21 cellular contexts compared by ENCODE assay signal in genomic region chr15:85307687-85308045, GRCh38.
"Had no signal": no experiment of that assay in that cellular context is flagged by ENCODE, and none has a peak within 500 bp of the region (broad histone marks: within the 10 kb centered on the region; RNA-seq: fewer than 3 reads in every experiment).

No MANE protein-coding gene starts in this region.

- H3K27ac ChIP-seq: coronary artery, ovary, transverse colon, VCaP had no signal

- H3K4me3 Mint-ChIP-seq: activated CD4-positive, alpha-beta T cell treated with anti-CD3 and anti-CD28 coated beads, Interleukin-2, amount 10 ng/mL, durations not matched to agents 7 days and 5 days; activated CD8-positive, alpha-beta memory T cell treated with anti-CD3 and anti-CD28 coated beads, Interleukin-2, amount 10 ng/mL, durations not matched to agents 7 days and 5 days; activated CD8-positive, alpha-beta T cell treated with anti-CD3 and anti-CD28 coated beads for 36 hours; activated naive CD8-positive, alpha-beta T cell treated with anti-CD3 and anti-CD28 coated beads, Interleukin-2, amount 50 U/mL, for 24 hours; activated T-helper 1 cell treated with anti-CD3 and anti-CD28 coated beads, Interleukin-12 subunit alpha, Interleukin-12 subunit beta, Interleukin-2, Interleukin-4 antibody, amounts not matched to agents 30 ng/mL and 10 ng/mL and 1 ng/mL, durations not matched to agents 14 hours and 24 hours and 36 hours; immature natural killer cell; mesothelial cell of epicardium; natural killer cell; T-cell had no signal

- H3K4me3 ChIP-seq: coronary artery, ovary, transverse colon had no signal

- H3K27ac Mint-ChIP-seq: activated CD8-positive, alpha-beta memory T cell treated with anti-CD3 and anti-CD28 coated beads, Interleukin-2, amount 10 ng/mL, durations not matched to agents 7 days and 5 days; activated CD8-positive, alpha-beta T cell treated with anti-CD3 and anti-CD28 coated beads for 36 hours; activated naive CD8-positive, alpha-beta T cell treated with anti-CD3 and anti-CD28 coated beads, Interleukin-2, amount 50 U/mL, for 24 hours; activated T-helper 1 cell treated with anti-CD3 and anti-CD28 coated beads, Interleukin-12 subunit alpha, Interleukin-12 subunit beta, Interleukin-2, Interleukin-4 antibody, amounts not matched to agents 30 ng/mL and 10 ng/mL and 1 ng/mL, durations not matched to agents 14 hours and 24 hours and 36 hours; immature natural killer cell; mesothelial cell of epicardium; natural killer cell; T-cell had no signal

- H3K4me1 ChIP-seq: transverse colon had no signal

- H3K27me3 Mint-ChIP-seq: activated CD8-positive, alpha-beta memory T cell treated with anti-CD3 and anti-CD28 coated beads, Interleukin-2, amount 10 ng/mL, durations not matched to agents 7 days and 5 days; activated CD8-positive, alpha-beta T cell treated with anti-CD3 and anti-CD28 coated beads for 36 hours; activated naive CD8-positive, alpha-beta T cell treated with anti-CD3 and anti-CD28 coated beads, Interleukin-2, amount 50 U/mL, for 24 hours; T-cell had no signal

- H3K4me1 Mint-ChIP-seq: immature natural killer cell, mesothelial cell of epicardium, natural killer cell had no signal

- DNase-seq: activated CD4-positive, alpha-beta T cell treated with anti-CD3 and anti-CD28 coated beads, Interleukin-2, amount 10 ng/mL, durations not matched to agents 7 days and 5 days; activated CD4-positive, CD25-positive, alpha-beta regulatory T cell treated with anti-CD3 and anti-CD28 coated beads, Interleukin-2, amount 50 U/mL, for 72 hours; activated CD8-positive, alpha-beta memory T cell treated with anti-CD3 and anti-CD28 coated beads, Interleukin-2, amount 10 ng/mL, durations not matched to agents 7 days and 5 days; activated CD8-positive, alpha-beta T cell treated with anti-CD3 and anti-CD28 coated beads for 36 hours; activated gamma-delta T cell; activated naive CD4-positive, alpha-beta T cell treated with anti-CD3 and anti-CD28 coated beads, Interleukin-2, amount 50 U/mL, for 16 hours; activated naive CD8-positive, alpha-beta T cell treated with anti-CD3 and anti-CD28 coated beads, Interleukin-2, amount 50 U/mL, for 24 hours; aorta; immature natural killer cell; natural killer cell; ovary; right cardiac atrium; stimulated activated CD4-positive, alpha-beta T cell treated with anti-CD3 and anti-CD28 coated beads, Interleukin-4, amount 100 ng/mL, for 4 hours; T-cell had no signal

- H3K36me3 ChIP-seq: ovary, transverse colon had no signal

- H3K27me3 ChIP-seq: ovary, transverse colon had no signal

- H3K9me3 ChIP-seq: ovary, transverse colon had no signal

- H3K36me3 Mint-ChIP-seq: immature natural killer cell, natural killer cell, T-cell had no signal

- ATAC-seq: activated CD8-positive, alpha-beta memory T cell treated with anti-CD3 and anti-CD28 coated beads, Interleukin-2, amount 10 ng/mL, durations not matched to agents 7 days and 5 days; activated CD8-positive, alpha-beta T cell treated with anti-CD3 and anti-CD28 coated beads for 36 hours; activated naive CD8-positive, alpha-beta T cell treated with anti-CD3 and anti-CD28 coated beads, Interleukin-2, amount 50 U/mL, for 24 hours; left lobe of liver; natural killer cell; right cardiac atrium; SK-N-SH treated with all-trans-retinoic acid at 6 μM for 48 hours; T-cell had no signal

- H3K9me3 Mint-ChIP-seq: activated CD8-positive, alpha-beta T cell treated with anti-CD3 and anti-CD28 coated beads for 36 hours; activated naive CD8-positive, alpha-beta T cell treated with anti-CD3 and anti-CD28 coated beads, Interleukin-2, amount 50 U/mL, for 24 hours; immature natural killer cell; natural killer cell; T-cell had no signal
